Comparison of ENCODE assay signal across 10 cellular contexts in the genomic region with DNA sequence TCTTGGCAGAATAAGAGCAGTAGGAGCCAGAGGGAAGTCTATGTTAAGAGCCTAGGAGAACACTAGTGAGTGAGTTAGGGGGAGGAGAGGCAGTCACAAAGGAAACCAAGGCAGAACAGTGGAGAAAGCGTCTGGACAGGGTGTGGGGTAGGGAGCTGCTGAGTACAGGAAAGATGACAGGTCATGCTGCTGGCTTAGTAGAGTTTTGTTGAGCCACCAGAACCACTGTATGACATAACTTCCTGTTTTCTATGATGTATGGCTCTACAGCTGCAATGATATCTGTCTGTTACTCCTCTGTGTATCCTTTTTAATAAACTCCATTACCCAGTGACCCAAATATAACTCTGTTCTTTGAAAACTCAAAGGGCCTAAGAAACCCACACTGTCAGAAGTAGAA. TPM values are rescaled to one million over a fixed set of nuclear protein-coding genes. Genes with fewer than 3 reads are reported as not detected.
DNase-seq lines count a peak whose midpoint lies in the region; ATAC-seq, FAIRE-seq and TF ChIP-seq lines count a peak whose summit lies in the region.
"Had no signal": no experiment of that assay in that cellular context is flagged by ENCODE, and none has a peak within 500 bp of the region (broad histone marks: within the 10 kb centered on the region; RNA-seq: fewer than 3 reads in every experiment).

No MANE protein-coding gene starts in this region.

- H3K9ac ChIP-seq in PC-3 (ENCODE audit: low read length) (no peak overlapping the region), mesendoderm (ENCODE audit: low read length) (no peak overlapping the region)

- H3K18ac ChIP-seq in mesendoderm (ENCODE audit: low read length): no peak overlapping the region

- TF ChIP-seq CTCF in gastroesophageal sphincter (IDR thresholded peaks at IDR 0.05) (no peak), PC-3 (conservative IDR thresholded peaks at IDR 0.05; ENCODE audit: low read depth, low read length) (no peak), D721Med (IDR thresholded peaks at IDR 0.05; ENCODE audit: insufficient read depth, missing control alignments) (no peak)

- TF ChIP-seq POLR2A in GM12891 (IDR thresholded peaks at IDR 0.05; ENCODE audit: low read depth, low read length) (no peak), gastroesophageal sphincter (IDR thresholded peaks at IDR 0.05) (no peak)

- H3K56ac ChIP-seq in mesendoderm (ENCODE audit: low read length): no peak overlapping the region

- H4K20me1 ChIP-seq in PC-3 (ENCODE audit: low read length): no peaks in the 10 kb centered on the region

- 36% methylated on average over 1 of the region's 1 CpG; no CpG with 5 or more reads in 1 of the 2 donors for WGBS in gastroesophageal sphincter (ENCODE audit: low coverage in 1 of 2), 2 donors
- WGBS in mesendoderm (ENCODE audit: extremely low coverage, insufficient coverage, low lambda C conversion rate): no CpG with 5 or more reads among the region's 1 CpG

- H3K36me3 ChIP-seq in gastroesophageal sphincter (no peaks in the 10 kb centered on the region), PC-3 (ENCODE audit: low read depth, low read length) (no peaks in the 10 kb centered on the region), mesendoderm (ENCODE audit: control insufficient read depth, insufficient read depth, low read length) (no peaks in the 10 kb centered on the region)

- no peak overlapping the region for H2AFZ ChIP-seq in PC-3 (ENCODE audit: low read length)

- no peak overlapping the region for H3K23ac ChIP-seq in mesendoderm (ENCODE audit: low read length)

- no peak overlapping the region for H2BK120ac ChIP-seq in mesendoderm (ENCODE audit: low read depth, low read length)

- H3K9me3 ChIP-seq in gastroesophageal sphincter (no peaks in the 10 kb centered on the region), PC-3 (ENCODE audit: low read length) (no peaks in the 10 kb centered on the region)

- no peak overlapping the region for H2AK5ac ChIP-seq in mesendoderm (ENCODE audit: low read length)

- CTCF ChIA-PET in PC-3 (lab: Charles Lee): no interaction called here

- POLR2A ChIA-PET in PC-3 (lab: Charles Lee; ENCODE audit: unreplicated experiment): interaction anchor here (1.1 kb wide), 1 partner anchor 10 kb away, joined by 7 read pairs; a partner anchor contains a TSS

- DNase-seq in GM12891 (ENCODE audit: insufficient read length, low spot score) (no peak), OCI-M1 (lab: John Stamatoyannopoulos, UW) (peak; percentile 85), PC-3 (no peak), D721Med (ENCODE audit: insufficient read length, low spot score) (no peak), mesendoderm (no peak)

- no peak overlapping the region for H2BK5ac ChIP-seq in mesendoderm (ENCODE audit: low read length)

- H3K79me2 ChIP-seq in PC-3 (ENCODE audit: low read length): no peaks in the 10 kb centered on the region
- H3K79me2 ChIP-seq in mesendoderm (ENCODE audit: control insufficient read depth, insufficient read depth, low read length): no peaks in the 10 kb centered on the region

- H3K27me3 ChIP-seq in gastroesophageal sphincter: no peaks in the 10 kb centered on the region
- no peaks in the 10 kb centered on the region for H3K27me3 ChIP-seq in PC-3 (ENCODE audit: low read length)
- no peaks in the 10 kb centered on the region for H3K27me3 ChIP-seq in mesendoderm (ENCODE audit: insufficient read depth, low read length, poor library complexity)

- H3K9me2 ChIP-seq in PC-3 (replicated peaks; ENCODE audit: low read length): no peaks in the 10 kb centered on the region

- no peak overlapping the region for H4K5ac ChIP-seq in mesendoderm (ENCODE audit: low read length)

- H3K4me1 ChIP-seq in gastroesophageal sphincter (no peaks in the 10 kb centered on the region), PC-3 (ENCODE audit: insufficient read depth, low read length) (no peaks in the 10 kb centered on the region), mesendoderm (ENCODE audit: control insufficient read depth, low read depth, low read length) (no peaks in the 10 kb centered on the region)

- TF ChIP-seq EP300 in gastroesophageal sphincter (IDR thresholded peaks at IDR 0.05): no peak

- H3K4me3 ChIP-seq in gastroesophageal sphincter (no peak overlapping the region), PC-3 (ENCODE audit: low read length) (no peak overlapping the region), mesendoderm (ENCODE audit: low read length) (no peak overlapping the region)

- no peaks in the 10 kb centered on the region for H3F3A ChIP-seq in PC-3 (ENCODE audit: low read length, unreplicated experiment)

- H3K4me2 ChIP-seq in PC-3 (ENCODE audit: low read length): no peak overlapping the region
- H3K4me2 ChIP-seq in mesendoderm (ENCODE audit: low read length): no peak overlapping the region

- H3K4ac ChIP-seq in mesendoderm (ENCODE audit: low read depth, low read length): no peak overlapping the region

- H3K27ac ChIP-seq in gastroesophageal sphincter: no peak overlapping the region
- no peak overlapping the region for H3K27ac ChIP-seq in PC-3 (ENCODE audit: low read length)
- H3K27ac ChIP-seq in mesendoderm (ENCODE audit: low read depth, low read length): no peak overlapping the region
- H3K27ac ChIP-seq: epithelial cell of prostate had no signal

- peak; percentile 28 for FAIRE-seq in GM12891 (lab: Jason Lieb, UNC)
- FAIRE-seq in D721Med (lab: Jason Lieb, UNC): no peak
- FAIRE-seq: TTC549 had no signal

- ATAC-seq in HG02610 (IDR thresholded peaks at IDR 0.05; ENCODE audit: unreplicated experiment) (peak; percentile 75), gastroesophageal sphincter (peak; percentile 41), PC-3 (no peak), GM19463 (IDR thresholded peaks at IDR 0.05; ENCODE audit: unreplicated experiment) (no peak)

- no TSS peak for BruUV-seq in PC-3 (replicated peaks; lab: Mats Ljungman, UMichigan)

- intact Hi-C loops in PC-3 (cut with micrococcal nuclease): no loop called here

- H4K8ac ChIP-seq in mesendoderm (ENCODE audit: low read depth, low read length): no peak overlapping the region

- H3K79me1 ChIP-seq in mesendoderm (ENCODE audit: low read length): no peaks in the 10 kb centered on the region

- no peak overlapping the region for H2BK15ac ChIP-seq in mesendoderm (replicated peaks; ENCODE audit: low read depth)

TF ChIP-seq in GM12891, 5 proteins besides CTCF, POLR2A, EP300 and RAD21:
- no peak for TF ChIP-seq POU2F2 (IDR thresholded peaks at IDR 0.05; ENCODE audit: low read depth, low read length)
- no peak for TF ChIP-seq SPI1 (IDR thresholded peaks at IDR 0.05; ENCODE audit: low read depth, low read length)
- no peak for TF ChIP-seq PAX5 (IDR thresholded peaks at IDR 0.05; ENCODE audit: insufficient read depth, low read length, severe bottlenecking)
- no peak for TF ChIP-seq POLR2AphosphoS5 (IDR thresholded peaks at IDR 0.05; ENCODE audit: low read depth, low read length)
- no peak for TF ChIP-seq TAF1 (IDR thresholded peaks at IDR 0.05; ENCODE audit: low read depth, low read length)
TF ChIP-seq in GM12891: peak in this region for 0.

RNA-seq across cellular contexts. Expression of a gene that starts 10.6 kb away (rescaled TPM):
- 65.3 TPM for polyA plus RNA-seq in GM12891 (2012; ENCODE audit: low read depth, missing spikeins)
- total RNA-seq in gastroesophageal sphincter (100 to 1,000 TPM in 2 of 4 donors, 10 to 100 TPM in 2; 75.4 to 107 (median 94.1) TPM), PC-3 (2014; rRNA removed) (149 and 153 TPM in 2 replicates)
- polyA plus RNA-seq in mesendoderm (2013, experiment 1 of 2): 161 TPM
- polyA plus RNA-seq in mesendoderm (2013, experiment 2 of 2): 153 TPM

Comparison
In these comparisons a context has a peak if more than half of its experiments do, and no peak if none do; other contexts are left out.
1. ATAC-seq: peak in HG02610 (single experiment) and gastroesophageal sphincter (single experiment); none in PC-3 (single experiment) and GM19463 (single experiment).